Comparison of ENCODE assay signal across 1 cellular context in the genomic region with DNA sequence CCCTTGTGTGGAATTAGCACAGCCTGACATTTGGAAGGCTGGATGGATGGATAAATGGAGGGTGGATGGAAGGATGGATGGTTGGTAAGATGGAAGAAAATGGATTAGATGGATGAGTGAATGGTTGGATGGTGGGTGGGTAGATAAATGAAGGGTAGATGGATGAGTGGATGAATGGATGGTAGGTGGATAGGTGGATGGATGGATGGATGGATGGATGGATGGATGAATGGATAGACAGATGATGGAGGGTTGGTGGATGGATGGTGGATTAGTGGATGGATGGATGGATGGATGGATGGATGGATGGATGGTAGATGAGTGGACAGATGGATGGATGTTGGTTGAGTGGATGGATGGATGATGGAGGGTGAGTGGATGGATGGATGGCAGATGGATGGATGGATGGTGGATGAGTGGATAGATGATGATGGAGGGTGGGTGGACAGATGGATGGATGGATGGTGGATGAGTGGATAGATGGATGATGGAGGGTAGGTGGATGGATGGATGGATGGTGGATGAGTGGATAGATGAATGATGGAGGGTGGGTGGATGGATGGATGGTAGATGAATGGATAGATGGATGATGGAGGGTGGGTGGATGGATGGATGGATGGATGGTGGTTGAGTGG.
TF ChIP-seq lines count a peak whose summit lies in the region.

No MANE protein-coding gene starts in this region.

TF ChIP-seq in HEK293, 187 proteins besides CTCF, POLR2A, EP300 and RAD21 (continued from another document):
- TF ChIP-seq, protein P1, sequence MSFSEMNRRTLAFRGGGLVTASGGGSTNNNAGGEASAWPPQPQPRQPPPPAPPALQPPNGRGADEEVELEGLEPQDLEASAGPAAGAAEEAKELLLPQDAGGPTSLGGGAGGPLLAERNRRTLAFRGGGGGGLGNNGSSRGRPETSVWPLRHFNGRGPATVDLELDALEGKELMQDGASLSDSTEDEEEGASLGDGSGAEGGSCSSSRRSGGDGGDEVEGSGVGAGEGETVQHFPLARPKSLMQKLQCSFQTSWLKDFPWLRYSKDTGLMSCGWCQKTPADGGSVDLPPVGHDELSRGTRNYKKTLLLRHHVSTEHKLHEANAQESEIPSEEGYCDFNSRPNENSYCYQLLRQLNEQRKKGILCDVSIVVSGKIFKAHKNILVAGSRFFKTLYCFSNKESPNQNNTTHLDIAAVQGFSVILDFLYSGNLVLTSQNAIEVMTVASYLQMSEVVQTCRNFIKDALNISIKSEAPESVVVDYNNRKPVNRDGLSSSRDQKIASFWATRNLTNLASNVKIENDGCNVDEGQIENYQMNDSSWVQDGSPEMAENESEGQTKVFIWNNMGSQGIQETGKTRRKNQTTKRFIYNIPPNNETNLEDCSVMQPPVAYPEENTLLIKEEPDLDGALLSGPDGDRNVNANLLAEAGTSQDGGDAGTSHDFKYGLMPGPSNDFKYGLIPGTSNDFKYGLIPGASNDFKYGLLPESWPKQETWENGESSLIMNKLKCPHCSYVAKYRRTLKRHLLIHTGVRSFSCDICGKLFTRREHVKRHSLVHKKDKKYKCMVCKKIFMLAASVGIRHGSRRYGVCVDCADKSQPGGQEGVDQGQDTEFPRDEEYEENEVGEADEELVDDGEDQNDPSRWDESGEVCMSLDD (tag by site-specific recombination; IDR thresholded peaks at IDR 0.05), result no peak
- TF ChIP-seq ZNF311 (tag by site-specific recombination; IDR thresholded peaks at IDR 0.05; ENCODE audit: borderline replicate concordance), result peak; percentile 45; the same call in 1 of the 2 replicates
- no peak for TF ChIP-seq ZNF791 (tag by site-specific recombination; IDR thresholded peaks at IDR 0.05)
- TF ChIP-seq ZNF292 (tag by site-specific recombination; IDR thresholded peaks at IDR 0.05; ENCODE audit: borderline replicate concordance, low read depth), result no peak
- peak; percentile 99 for TF ChIP-seq ZNF366 (tag by site-specific recombination; conservative IDR thresholded peaks at IDR 0.05)
- TF ChIP-seq ZNF629 (tag by site-specific recombination; IDR thresholded peaks at IDR 0.05), result no peak
- TF ChIP-seq ZSCAN30 (tag by site-specific recombination; IDR thresholded peaks at IDR 0.05), result no peak
- no peak for TF ChIP-seq ZNF211 (tag by site-specific recombination; IDR thresholded peaks at IDR 0.05; ENCODE audit: low read depth)
- no peak for TF ChIP-seq GLIS1 (tag by site-specific recombination; IDR thresholded peaks at IDR 0.05)
- no peak for TF ChIP-seq ZNF416 (tag by site-specific recombination; IDR thresholded peaks at IDR 0.05)
- no peak for TF ChIP-seq ZIC2 (tag by site-specific recombination; IDR thresholded peaks at IDR 0.05)
- TF ChIP-seq ZSCAN23 (tag by site-specific recombination; IDR thresholded peaks at IDR 0.05), result no peak
- no peak for TF ChIP-seq ZNF223 (tag by site-specific recombination; IDR thresholded peaks at IDR 0.05)
- TF ChIP-seq ZNF24 (tag by site-specific recombination; IDR thresholded peaks at IDR 0.05), result no peak
- peak; percentile 64; the same call in 1 of the 2 replicates for TF ChIP-seq ZNF521 (tag by site-specific recombination; IDR thresholded peaks at IDR 0.05)
- no peak for TF ChIP-seq ZNF555 (tag by site-specific recombination; conservative IDR thresholded peaks at IDR 0.05)
- TF ChIP-seq, protein P2, sequence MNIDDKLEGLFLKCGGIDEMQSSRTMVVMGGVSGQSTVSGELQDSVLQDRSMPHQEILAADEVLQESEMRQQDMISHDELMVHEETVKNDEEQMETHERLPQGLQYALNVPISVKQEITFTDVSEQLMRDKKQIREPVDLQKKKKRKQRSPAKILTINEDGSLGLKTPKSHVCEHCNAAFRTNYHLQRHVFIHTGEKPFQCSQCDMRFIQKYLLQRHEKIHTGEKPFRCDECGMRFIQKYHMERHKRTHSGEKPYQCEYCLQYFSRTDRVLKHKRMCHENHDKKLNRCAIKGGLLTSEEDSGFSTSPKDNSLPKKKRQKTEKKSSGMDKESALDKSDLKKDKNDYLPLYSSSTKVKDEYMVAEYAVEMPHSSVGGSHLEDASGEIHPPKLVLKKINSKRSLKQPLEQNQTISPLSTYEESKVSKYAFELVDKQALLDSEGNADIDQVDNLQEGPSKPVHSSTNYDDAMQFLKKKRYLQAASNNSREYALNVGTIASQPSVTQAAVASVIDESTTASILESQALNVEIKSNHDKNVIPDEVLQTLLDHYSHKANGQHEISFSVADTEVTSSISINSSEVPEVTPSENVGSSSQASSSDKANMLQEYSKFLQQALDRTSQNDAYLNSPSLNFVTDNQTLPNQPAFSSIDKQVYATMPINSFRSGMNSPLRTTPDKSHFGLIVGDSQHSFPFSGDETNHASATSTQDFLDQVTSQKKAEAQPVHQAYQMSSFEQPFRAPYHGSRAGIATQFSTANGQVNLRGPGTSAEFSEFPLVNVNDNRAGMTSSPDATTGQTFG (tag by site-specific recombination; IDR thresholded peaks at IDR 0.05; ENCODE audit: borderline replicate concordance), result peak; percentile 62; the same call in 1 of the 2 replicates
- TF ChIP-seq ZNF175 (tag by site-specific recombination; IDR thresholded peaks at IDR 0.05), result no peak
- 0 out of 2 replicates have a peak, but pooled peaks have one; percentile 61 for TF ChIP-seq ZNF621 (tag by site-specific recombination; IDR thresholded peaks at IDR 0.05)
- TF ChIP-seq BCL11B (tag by site-specific recombination; IDR thresholded peaks at IDR 0.05; ENCODE audit: low read depth), result no peak
- TF ChIP-seq ZNF266 (tag by site-specific recombination; IDR thresholded peaks at IDR 0.05; ENCODE audit: low read depth), result no peak
- TF ChIP-seq ZNF350 (tag by site-specific recombination; IDR thresholded peaks at IDR 0.05), result no peak
- TF ChIP-seq ZNF146 (tag by site-specific recombination; IDR thresholded peaks at IDR 0.05), result no peak
- TF ChIP-seq ZNF132 (tag by site-specific recombination; IDR thresholded peaks at IDR 0.05; ENCODE audit: borderline replicate concordance), result no peak
